ENCODE assay signal across 32 cellular contexts in the genomic region with DNA sequence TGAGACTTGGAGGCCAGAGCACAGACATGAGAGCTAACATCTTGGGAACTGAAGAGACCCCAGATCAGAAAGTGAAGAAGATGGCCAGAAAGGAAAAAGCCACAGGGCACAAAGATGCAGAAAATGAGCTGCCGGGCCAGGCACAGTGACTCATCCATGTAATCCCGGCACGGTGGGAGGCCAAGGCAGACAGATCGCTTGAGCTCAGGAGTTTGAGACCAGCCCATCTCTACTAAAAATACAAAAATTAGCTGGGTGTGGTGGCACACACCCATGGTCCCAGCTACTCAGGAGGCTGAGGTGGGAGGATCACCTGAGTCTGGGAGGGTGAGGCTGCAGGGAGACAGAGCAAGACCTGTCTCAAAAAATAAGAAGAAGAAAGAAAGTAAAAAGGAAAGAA.
"Had no signal": no experiment of that assay in that cellular context is flagged by ENCODE, and none has a peak within 500 bp of the region (broad histone marks: within the 10 kb centered on the region; RNA-seq: fewer than 3 reads in every experiment).

No MANE protein-coding gene starts in this region.

- DNase-seq: activated B cell treated with CpG ODN at 0.5 μM for 24 hours; activated CD4-positive, alpha-beta memory T cell treated with anti-CD3 and anti-CD28 coated beads, Interleukin-2, amount 10 ng/mL, durations not matched to agents 7 days and 5 days; activated CD4-positive, alpha-beta T cell treated with anti-CD3 and anti-CD28 coated beads for 48 hours; activated CD4-positive, CD25-positive, alpha-beta regulatory T cell treated with anti-CD3 and anti-CD28 coated beads, Interleukin-2, amount 50 U/mL, for 72 hours; activated CD8-positive, alpha-beta memory T cell treated with anti-CD3 and anti-CD28 coated beads for 24 hours; activated CD8-positive, alpha-beta memory T cell treated with anti-CD3 and anti-CD28 coated beads, Interleukin-2, amount 10 ng/mL, durations not matched to agents 7 days and 5 days; activated CD8-positive, alpha-beta memory T cell treated with anti-CD3 and anti-CD28 coated beads, Interleukin-2, amount 50 U/mL, for 48 hours; activated effector memory CD4-positive, alpha-beta T cell treated with Interleukin-2 at 50 U/mL for 16 hours; activated naive CD4-positive, alpha-beta T cell treated with anti-CD3 and anti-CD28 coated beads, Interleukin-2, amount 10 ng/mL, durations not matched to agents 7 days and 5 days; activated T-cell treated with anti-CD3 and anti-CD28 coated beads, Interleukin-2, amount 50 U/mL, for 48 hours; amygdala; body of pancreas; NCI-H1048; NCI-H1105 treated with DMSO at 0.1 percent for 48 hours; NCI-H1436 treated with DMSO at 0.1 percent for 48 hours; NCI-H1694 treated with DMSO at 0.1 percent for 48 hours; NCI-H2029; NCI-H345; NCI-H524 treated with DMSO at 0.1 percent for 48 hours; PC-3; Peyer's patch; RPMI8226; SHP77 treated with DMSO at 0.1 percent for 48 hours; T-cell; T-helper 2 cell; T-helper 9 cell had no signal

- H3K4me1 Mint-ChIP-seq: activated B cell treated with CpG ODN at 0.5 μM for 24 hours; activated CD4-positive, alpha-beta memory T cell treated with anti-CD3 and anti-CD28 coated beads, Interleukin-2, amount 10 ng/mL, durations not matched to agents 7 days and 5 days; activated CD8-positive, alpha-beta memory T cell treated with anti-CD3 and anti-CD28 coated beads, Interleukin-2, amount 10 ng/mL, durations not matched to agents 7 days and 5 days; activated naive CD4-positive, alpha-beta T cell treated with anti-CD3 and anti-CD28 coated beads, Interleukin-2, amount 10 ng/mL, durations not matched to agents 7 days and 5 days; T-cell had no signal

- H3K9me3 ChIP-seq: body of pancreas, breast epithelium, Peyer's patch had no signal

- H3K27me3 ChIP-seq: body of pancreas, breast epithelium, Peyer's patch, SJSA1 had no signal

- H3K27me3 Mint-ChIP-seq: activated CD4-positive, alpha-beta memory T cell treated with anti-CD3 and anti-CD28 coated beads, Interleukin-2, amount 10 ng/mL, durations not matched to agents 7 days and 5 days; activated CD8-positive, alpha-beta memory T cell treated with anti-CD3 and anti-CD28 coated beads, Interleukin-2, amount 10 ng/mL, durations not matched to agents 7 days and 5 days; activated naive CD8-positive, alpha-beta T cell had no signal

- H3K9me3 Mint-ChIP-seq: activated B cell treated with CpG ODN at 0.5 μM for 24 hours; activated CD4-positive, alpha-beta memory T cell treated with anti-CD3 and anti-CD28 coated beads, Interleukin-2, amount 10 ng/mL, durations not matched to agents 7 days and 5 days; activated naive CD4-positive, alpha-beta T cell treated with anti-CD3 and anti-CD28 coated beads, Interleukin-2, amount 10 ng/mL, durations not matched to agents 7 days and 5 days; T-cell had no signal

- H3K9ac ChIP-seq: KMS-11 had no signal

- H3K4me3 ChIP-seq: body of pancreas, breast epithelium, Peyer's patch, SJSA1 had no signal

- H3K27ac Mint-ChIP-seq: activated B cell treated with CpG ODN at 0.5 μM for 24 hours; activated CD4-positive, alpha-beta memory T cell treated with anti-CD3 and anti-CD28 coated beads, Interleukin-2, amount 10 ng/mL, durations not matched to agents 7 days and 5 days; activated CD8-positive, alpha-beta memory T cell treated with anti-CD3 and anti-CD28 coated beads, Interleukin-2, amount 10 ng/mL, durations not matched to agents 7 days and 5 days; activated naive CD4-positive, alpha-beta T cell treated with anti-CD3 and anti-CD28 coated beads, Interleukin-2, amount 10 ng/mL, durations not matched to agents 7 days and 5 days; activated naive CD8-positive, alpha-beta T cell; T-cell had no signal

- H3K36me3 ChIP-seq: breast epithelium, Peyer's patch, SJSA1 had no signal

- ATAC-seq: activated CD8-positive, alpha-beta memory T cell treated with anti-CD3 and anti-CD28 coated beads, Interleukin-2, amount 10 ng/mL, durations not matched to agents 7 days and 5 days; body of pancreas; PC-3; SK-N-SH treated with all-trans-retinoic acid at 6 μM for 48 hours; T-cell had no signal

- H3K4me3 Mint-ChIP-seq: activated B cell treated with CpG ODN at 0.5 μM for 24 hours; activated CD4-positive, alpha-beta memory T cell treated with anti-CD3 and anti-CD28 coated beads, Interleukin-2, amount 10 ng/mL, durations not matched to agents 7 days and 5 days; activated CD8-positive, alpha-beta memory T cell treated with anti-CD3 and anti-CD28 coated beads, Interleukin-2, amount 10 ng/mL, durations not matched to agents 7 days and 5 days; activated naive CD4-positive, alpha-beta T cell treated with anti-CD3 and anti-CD28 coated beads, Interleukin-2, amount 10 ng/mL, durations not matched to agents 7 days and 5 days; activated naive CD8-positive, alpha-beta T cell; T-cell had no signal

- H3K27ac ChIP-seq: body of pancreas, breast epithelium, KMS-11, Peyer's patch, SJSA1, VCaP had no signal

- H3K36me3 Mint-ChIP-seq: activated CD8-positive, alpha-beta memory T cell treated with anti-CD3 and anti-CD28 coated beads, Interleukin-2, amount 10 ng/mL, durations not matched to agents 7 days and 5 days; activated naive CD4-positive, alpha-beta T cell treated with anti-CD3 and anti-CD28 coated beads, Interleukin-2, amount 10 ng/mL, durations not matched to agents 7 days and 5 days; activated naive CD8-positive, alpha-beta T cell; T-cell had no signal

- H3K4me1 ChIP-seq: body of pancreas, breast epithelium, Peyer's patch, SJSA1 had no signal
